8 cellular contexts compared by ENCODE assay signal in the genomic region with DNA sequence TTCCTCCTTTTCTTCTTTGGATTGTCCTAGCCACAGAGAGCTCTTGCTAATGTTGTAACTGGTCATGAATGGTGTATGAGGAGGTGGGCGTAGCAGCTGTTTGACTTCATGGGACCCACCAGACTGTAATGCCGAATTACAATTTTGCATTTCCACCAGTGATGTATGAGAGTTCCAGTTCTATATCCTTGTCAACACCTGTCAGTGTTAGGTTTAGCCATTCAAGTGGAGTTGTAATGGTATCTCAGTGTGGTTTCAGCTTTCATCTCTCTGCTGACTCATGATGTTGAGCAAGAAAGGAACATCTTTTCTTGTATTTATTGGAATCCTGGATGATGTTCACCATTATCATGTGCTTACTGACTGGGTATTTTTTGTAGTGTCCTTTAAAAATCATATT. TPM values are rescaled to one million over a fixed set of nuclear protein-coding genes. Genes with fewer than 3 reads are reported as not detected.
DNase-seq lines count a peak whose midpoint lies in the region; ATAC-seq, FAIRE-seq and TF ChIP-seq lines count a peak whose summit lies in the region.

No MANE protein-coding gene starts in this region.

- H3K36me3 ChIP-seq in ACC112 (ENCODE audit: insufficient read depth, low read length) (no peaks in the 10 kb centered on the region), HAP-1 (replicated peaks) (no peaks in the 10 kb centered on the region), sigmoid colon (no peaks in the 10 kb centered on the region)

- no peak for TF ChIP-seq POLR2A in sigmoid colon (IDR thresholded peaks at IDR 0.05)

- intact Hi-C loops in sigmoid colon (cut with DNase I) = no loop called here

- peak; percentile 24 for FAIRE-seq in RCC 7860 (lab: Jason Lieb, UNC)

- in situ Hi-C loops in HAP-1 (cut with MboI; ENCODE audit: low sequenced_read_pairs) = no loop called here

- no peak overlapping the region for H2AFZ ChIP-seq in ACC112 (ENCODE audit: low read length, unreplicated experiment)

- H3K27ac ChIP-seq in ACC112 (ENCODE audit: low read depth, low read length) = peak overlapping the region; percentile 84
- peak overlapping the region; percentile 37 for H3K27ac ChIP-seq in foreskin keratinocyte
- H3K27ac ChIP-seq in sigmoid colon = peak overlapping the region in 2 of 4 donors; percentile 18 to 21

- TF ChIP-seq CTCF in foreskin keratinocyte (conservative IDR thresholded peaks at IDR 0.05) (no peak), sigmoid colon (IDR thresholded peaks at IDR 0.05) (no peak)

- TF ChIP-seq EP300 in sigmoid colon (IDR thresholded peaks at IDR 0.05) = no peak

- peaks cover 64% of the 10 kb centered on the region for H3K4me1 ChIP-seq in ACC112 (ENCODE audit: control insufficient read depth, insufficient read depth, low read length, unreplicated experiment)
- peaks cover 27% of the 10 kb centered on the region for H3K4me1 ChIP-seq in foreskin keratinocyte
- peaks cover 16% of the 10 kb centered on the region for H3K4me1 ChIP-seq in HAP-1
- H3K4me1 ChIP-seq in sigmoid colon = peaks cover 0 to 53% (median 47%) of the 10 kb centered on the region in 4 donors

- H3K79me2 ChIP-seq in ACC112 (ENCODE audit: control insufficient read depth, insufficient read depth, low read length, unreplicated experiment) = peaks cover 95% of the 10 kb centered on the region

- no peaks in the 10 kb centered on the region for H3K27me3 ChIP-seq in ACC112 (ENCODE audit: insufficient read depth, low read length)
- no peaks in the 10 kb centered on the region for H3K27me3 ChIP-seq in foreskin keratinocyte
- H3K27me3 ChIP-seq in HAP-1 (ENCODE audit: low read depth) = no peaks in the 10 kb centered on the region
- no peaks in the 10 kb centered on the region for H3K27me3 ChIP-seq in sigmoid colon

- DNase-seq in RCC 7860 (ENCODE audit: low spot score) (peak; percentile 41), foreskin keratinocyte (peak; percentile 64 to 82), HAP-1 (ENCODE audit: low spot score in 2 of 2) (no peak), sigmoid colon (no peak)

- ATAC-seq in GM18858 (IDR thresholded peaks at IDR 0.05; ENCODE audit: unreplicated experiment) = peak; percentile 63
- peak; percentile 47 for ATAC-seq in HG03066 (IDR thresholded peaks at IDR 0.05; ENCODE audit: low read depth, unreplicated experiment)
- peak; percentile 67 for ATAC-seq in foreskin keratinocyte
- ATAC-seq in GM19035 (IDR thresholded peaks at IDR 0.05; ENCODE audit: unreplicated experiment) = no peak

- 85 to 91% methylated on average over 2 of the region's 2 CpGs for WGBS in sigmoid colon, 2 donors

- H3K4me3 ChIP-seq in ACC112 (ENCODE audit: low read depth, low read length) = peak overlapping the region; percentile 20; the same call in 1 of the 2 replicates
- H3K4me3 ChIP-seq in HAP-1 = no peak overlapping the region
- H3K4me3 ChIP-seq in sigmoid colon = no peak overlapping the region

- H3K9me3 ChIP-seq in HAP-1 (no peaks in the 10 kb centered on the region), sigmoid colon (no peaks in the 10 kb centered on the region)

RNA-seq across cellular contexts. Expression of a gene that starts 5.1 kb away (rescaled TPM):
- total RNA-seq in foreskin keratinocyte (65.6 and 66.5 TPM in 2 replicates), sigmoid colon (10 to 100 TPM; 34.6 to 80.9 (median 42.8) TPM)
- polyA plus RNA-seq in foreskin keratinocyte (15.9 and 21.2 TPM in 2 replicates), sigmoid colon (10 to 100 TPM in 2 of 3 donors, 1 to 10 TPM in 1; 3.6 to 43.7 (median 10.9) TPM)

Comparison
In these comparisons a context has a peak if more than half of its experiments do, and no peak if none do; other contexts are left out.
1. DNase-seq: peak in RCC 7860 (single experiment) and foreskin keratinocyte (2 of 2); none in HAP-1 (0 of 2) and sigmoid colon (single experiment).